2 cellular contexts compared by ENCODE assay signal in the genomic region with DNA sequence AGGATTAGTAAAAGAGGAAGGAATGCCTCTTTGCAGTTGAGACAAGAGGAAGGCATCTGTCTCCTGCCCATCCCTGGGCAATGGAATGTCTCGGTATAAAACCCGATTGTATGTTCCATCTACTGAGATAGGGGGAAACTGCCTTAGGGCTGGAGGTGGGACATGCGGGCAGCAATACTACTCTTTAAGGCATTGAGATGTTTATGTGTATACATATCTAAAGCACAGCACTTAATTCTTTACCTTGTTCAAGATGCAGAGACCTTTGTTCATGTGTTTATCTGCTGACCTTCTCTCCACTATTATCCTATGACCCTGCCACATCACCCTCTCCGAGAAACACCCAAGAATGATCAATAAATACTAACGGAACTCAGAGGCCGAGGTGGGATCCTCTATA. TPM values are rescaled to one million over a fixed set of nuclear protein-coding genes. Genes with fewer than 3 reads are reported as not detected.
"Had no signal": no experiment of that assay in that cellular context is flagged by ENCODE, and none has a peak within 500 bp of the region (broad histone marks: within the 10 kb centered on the region; RNA-seq: fewer than 3 reads in every experiment).

No MANE protein-coding gene starts in this region.

RNA-seq across cellular contexts. Expression of gene TRIM61, which starts 18.7 kb away (rescaled TPM):
- total RNA-seq: G401 had no signal

RNA-seq across cellular contexts. Expression of gene TRIM60, which starts 35.7 kb away (rescaled TPM):
- total RNA-seq: G401, GM12878 had no signal
- polyA plus RNA-seq: GM12878 had no signal

RNA-seq across cellular contexts. Expression of gene TRIM75, which starts 57.5 kb away (rescaled TPM):
- total RNA-seq: G401, GM12878 had no signal
- polyA plus RNA-seq: GM12878 had no signal
